ENCODE assay signal across 26 cellular contexts in genomic region chr14:25011095-25011494, GRCh38. TPM values are rescaled to one million over a fixed set of nuclear protein-coding genes. Genes with fewer than 3 reads are reported as not detected.
DNase-seq lines count a peak whose midpoint lies in the region; ATAC-seq, FAIRE-seq and TF ChIP-seq lines count a peak whose summit lies in the region.
"Had no signal": no experiment of that assay in that cellular context is flagged by ENCODE, and none has a peak within 500 bp of the region (broad histone marks: within the 10 kb centered on the region; RNA-seq: fewer than 3 reads in every experiment).

No MANE protein-coding gene starts in this region.

- peak overlapping the region; percentile 37 for H3K27ac ChIP-seq in left ventricle myocardium inferior (replicated peaks)
- no peak overlapping the region for H3K27ac ChIP-seq in GM12878 (ENCODE audit: control insufficient read depth, insufficient read depth)
- peak overlapping the region; percentile 30 to 75 (median 64) for H3K27ac ChIP-seq in thyroid gland
- no peak overlapping the region for H3K27ac ChIP-seq in uterus
- H3K27ac ChIP-seq: BLaER1 treated with 17β-estradiol and CSF1 and Interleukin-3, amounts not matched to agents 10 nM and 100 nM had no signal

- H3K4me1 Mint-ChIP-seq in activated CD8-positive, alpha-beta T cell treated with anti-CD3 and anti-CD28 coated beads for 36 hours (ENCODE audit: low read depth), result no peaks in the 10 kb centered on the region

- no peaks in the 10 kb centered on the region for H3K9me3 Mint-ChIP-seq in activated CD8-positive, alpha-beta T cell treated with anti-CD3 and anti-CD28 coated beads for 36 hours
- H3K9me3 Mint-ChIP-seq: CD4-positive, alpha-beta T cell; GM23338; HFFc6 had no signal

- intact Hi-C loops in left ventricle myocardium inferior (cut with micrococcal nuclease), result no loop called here
- intact Hi-C loops in left cardiac atrium (cut with DNase I), result no loop called here
- intact Hi-C loops in GM12878 (cut with micrococcal nuclease; ENCODE audit: unreplicated experiment), result no loop called here
- intact Hi-C loops in left colon (cut with DNase I, micrococcal nuclease), result no loop called here
- intact Hi-C loops in thyroid gland (cut with DNase I), result no loop called here
- intact Hi-C loops in activated CD8-positive, alpha-beta T cell treated with anti-CD3 and anti-CD28 coated beads for 36 hours (cut with micrococcal nuclease), result no loop called here
- intact Hi-C loops in uterus (cut with DNase I; ENCODE audit: low total_unique reads), result no loop called here

- POLR2A ChIA-PET in GM12878 (lab: Charles Lee), result interaction anchor here (1.2 to 1.3 kb wide), 2 partner anchors 11 to 30 kb away, joined by 4 read pairs; no protein-coding TSS in a partner anchor
- POLR2A ChIA-PET in activated CD8-positive, alpha-beta T cell treated with anti-CD3 and anti-CD28 coated beads for 36 hours (lab: Charles Lee), result no interaction called here

- no peak for DNase-seq in left ventricle myocardium inferior
- DNase-seq in left cardiac atrium, result no peak
- no peak for DNase-seq in GM12878 (ENCODE audit: low read depth, low spot score)
- no peak for DNase-seq in left colon
- no peak for DNase-seq in thyroid gland
- DNase-seq in activated CD8-positive, alpha-beta T cell treated with anti-CD3 and anti-CD28 coated beads for 36 hours, result no peak
- DNase-seq in uterus, result no peak
- DNase-seq: CD4-positive, alpha-beta T cell; DMS53; HFFc6; IMR-90; KG1; MM.1S; NCI-H1694 treated with DMSO at 0.1 percent for 48 hours; NCI-H2171 treated with DMSO at 0.1 percent for 48 hours; NCI-H446; NCI-H524 treated with DMSO at 0.1 percent for 48 hours; NCI-H774; Right ventricle myocardium superior; RPMI8226 had no signal

- H3K36me3 ChIP-seq in left ventricle myocardium inferior, result no peaks in the 10 kb centered on the region
- no peaks in the 10 kb centered on the region for H3K36me3 ChIP-seq in GM12878 (ENCODE audit: control insufficient read depth in 2 of 2, insufficient read depth in 2 of 2, low read length in 1 of 2)
- H3K36me3 ChIP-seq in thyroid gland, result no peaks in the 10 kb centered on the region
- no peaks in the 10 kb centered on the region for H3K36me3 ChIP-seq in uterus
- H3K36me3 ChIP-seq: BLaER1 treated with 17β-estradiol and CSF1 and Interleukin-3, amounts not matched to agents 10 nM and 100 nM; HAP-1; SJSA1 had no signal

- no peak overlapping the region for H3K4me3 Mint-ChIP-seq in activated CD8-positive, alpha-beta T cell treated with anti-CD3 and anti-CD28 coated beads for 36 hours
- H3K4me3 Mint-ChIP-seq: CD4-positive, alpha-beta T cell; GM23338 had no signal

- H3K36me3 Mint-ChIP-seq in activated CD8-positive, alpha-beta T cell treated with anti-CD3 and anti-CD28 coated beads for 36 hours (ENCODE audit: low read depth), result no peaks in the 10 kb centered on the region

- no TSS peak for BruUV-seq in GM12878 (replicated peaks; lab: Mats Ljungman, UMichigan)

- TF ChIP-seq EP300 in GM12878 (IDR thresholded peaks at IDR 0.05; ENCODE audit: borderline replicate concordance in 1 of 2, control insufficient read depth in 1 of 2, low read depth in 2 of 2, low read length in 2 of 2), result no peak

- CTCF ChIA-PET in GM12878 (lab: Yijun Ruan, JAX), result interaction anchor here (0.8 to 2.7 kb wide), 9 partner anchors 18 to 337 kb away, joined by 3 to 14 read pairs (median 3); no protein-coding TSS in a partner anchor
- CTCF ChIA-PET in activated CD8-positive, alpha-beta T cell treated with anti-CD3 and anti-CD28 coated beads for 36 hours (lab: Charles Lee), result no interaction called here

- no peak overlapping the region for H3K27ac Mint-ChIP-seq in activated CD8-positive, alpha-beta T cell treated with anti-CD3 and anti-CD28 coated beads for 36 hours
- H3K27ac Mint-ChIP-seq: CD4-positive, alpha-beta T cell; GM23338 had no signal

- in situ Hi-C loops in GM12878 (cut with MboI), result no loop called here

- no peak overlapping the region for H3K4me2 ChIP-seq in GM12878 (ENCODE audit: control insufficient read depth, insufficient read depth)
- H3K4me2 ChIP-seq: BLaER1 treated with 17β-estradiol and CSF1 and Interleukin-3, amounts not matched to agents 10 nM and 100 nM; GM23338 had no signal

- no peaks in the 10 kb centered on the region for H3K9me3 ChIP-seq in left ventricle myocardium inferior (replicated peaks)
- H3K9me3 ChIP-seq in GM12878 (replicated peaks; ENCODE audit: control insufficient read depth, insufficient read depth, low read length), result no peaks in the 10 kb centered on the region
- H3K9me3 ChIP-seq in thyroid gland, result no peaks in the 10 kb centered on the region
- H3K9me3 ChIP-seq in uterus, result no peaks in the 10 kb centered on the region
- H3K9me3 ChIP-seq: BLaER1 treated with 17β-estradiol and CSF1 and Interleukin-3, amounts not matched to agents 10 nM and 100 nM; HAP-1; SJSA1 had no signal

- SMC1A ChIA-PET in GM12878 (lab: Charles Lee; ENCODE audit: uncharacterized antibody, unreplicated experiment), result interaction anchor here (1.0 to 17.5 kb wide), 20 partner anchors 9 to 205 kb away, joined by 3 to 172 read pairs (median 4); no protein-coding TSS in a partner anchor

- no peak for FAIRE-seq in GM12878 (lab: Jason Lieb, UNC)

- WGBS in GM12878 (ENCODE audit: insufficient coverage, insufficient replicate concordance, low lambda C conversion rate, missing lambda C conversion rate), result 3% methylated on average over 1 of the region's 1 CpG
- WGBS in thyroid gland, 2 donors, result 50 to 52% methylated on average over 1 of the region's 1 CpG

- H4K20me1 ChIP-seq in GM12878 (ENCODE audit: control insufficient read depth, insufficient read depth), result no peaks in the 10 kb centered on the region
- H4K20me1 ChIP-seq: BLaER1 treated with 17β-estradiol and CSF1 and Interleukin-3, amounts not matched to agents 10 nM and 100 nM had no signal

- no peak for TF ChIP-seq CTCF in left ventricle myocardium inferior (IDR thresholded peaks at IDR 0.05; ENCODE audit: borderline replicate concordance)
- TF ChIP-seq CTCF in GM12878 (IDR thresholded peaks at IDR 0.05 in 2 of 3, conservative IDR thresholded peaks at IDR 0.05 in 1 of 3; ENCODE audit: control insufficient read depth in 2 of 3, extremely low read depth in 1 of 3, insufficient read depth in 1 of 3, low read depth in 3 of 3, low read length in 3 of 3), result no peak
- no peak for TF ChIP-seq CTCF in thyroid gland (IDR thresholded peaks at IDR 0.05)
- TF ChIP-seq CTCF in activated CD8-positive, alpha-beta T cell treated with anti-CD3 and anti-CD28 coated beads for 36 hours (IDR thresholded peaks at IDR 0.05), result no peak
- no peak for TF ChIP-seq CTCF in uterus (IDR thresholded peaks at IDR 0.05)

- H3K27me3 ChIP-seq in left ventricle myocardium inferior (ENCODE audit: low read depth) (no peaks in the 10 kb centered on the region), GM12878 (replicated peaks in 1 of 2; ENCODE audit: control insufficient read depth in 2 of 2, insufficient read depth in 2 of 2, low read length in 1 of 2) (no peaks in the 10 kb centered on the region), thyroid gland (no peaks in the 10 kb centered on the region), uterus (no peaks in the 10 kb centered on the region)
- H3K27me3 ChIP-seq: BLaER1 treated with 17β-estradiol and CSF1 and Interleukin-3, amounts not matched to agents 10 nM and 100 nM; SJSA1 had no signal

- ATAC-seq in left cardiac atrium (no peak), GM12878 (no peak), left colon (peak; percentile 33), GM21576 (IDR thresholded peaks at IDR 0.05; ENCODE audit: unreplicated experiment) (no peak)
- ATAC-seq in activated CD8-positive, alpha-beta T cell treated with anti-CD3 and anti-CD28 coated beads for 36 hours, result no peak

- H2AFZ ChIP-seq in GM12878 (ENCODE audit: control insufficient read depth, low read depth, low read length), result no peak overlapping the region
- H2AFZ ChIP-seq: GM23338 had no signal

- RAD21 ChIA-PET in GM12878 (lab: Charles Lee; ENCODE audit: unreplicated experiment), result interaction anchor here (0.8 to 7.5 kb wide), 9 partner anchors 17 to 205 kb away, joined by 3 to 67 read pairs (median 5); no protein-coding TSS in a partner anchor

- no peak for TF ChIP-seq RAD21 in GM12878 (IDR thresholded peaks at IDR 0.05; ENCODE audit: insufficient read depth, low read depth, low read length)

- H3K4me1 ChIP-seq in left ventricle myocardium inferior (peaks cover 78% of the 10 kb centered on the region), GM12878 (ENCODE audit: control insufficient read depth, insufficient read depth, low read length) (no peaks in the 10 kb centered on the region), thyroid gland (peaks cover 57 to 67% of the 10 kb centered on the region in 2 donors), uterus (no peaks in the 10 kb centered on the region)
- H3K4me1 ChIP-seq: BLaER1 treated with 17β-estradiol and CSF1 and Interleukin-3, amounts not matched to agents 10 nM and 100 nM; HAP-1 had no signal

- TF ChIP-seq POLR2A in GM12878 (IDR thresholded peaks at IDR 0.05; ENCODE audit: low read depth, low read length) (no peak), thyroid gland (IDR thresholded peaks at IDR 0.05) (no peak), uterus (IDR thresholded peaks at IDR 0.05) (no peak)

- no peaks in the 10 kb centered on the region for H3K79me2 ChIP-seq in GM12878 (ENCODE audit: control insufficient read depth, insufficient read depth, low read length)

- H3K27me3 Mint-ChIP-seq in activated CD8-positive, alpha-beta T cell treated with anti-CD3 and anti-CD28 coated beads for 36 hours, result peaks cover 10% of the 10 kb centered on the region

- H3K9ac ChIP-seq in GM12878 (ENCODE audit: control insufficient read depth, insufficient read depth, low read length), result no peak overlapping the region
- H3K9ac ChIP-seq: BLaER1 treated with 17β-estradiol and CSF1 and Interleukin-3, amounts not matched to agents 10 nM and 100 nM had no signal

- no peak overlapping the region for H3K4me3 ChIP-seq in left ventricle myocardium inferior
- H3K4me3 ChIP-seq in GM12878, result no peak overlapping the region
- no peak overlapping the region for H3K4me3 ChIP-seq in thyroid gland (replicated peaks in 1 of 3)
- H3K4me3 ChIP-seq in uterus, result no peak overlapping the region
- H3K4me3 ChIP-seq: BLaER1 treated with 17β-estradiol and CSF1 and Interleukin-3, amounts not matched to agents 10 nM and 100 nM; GM23338; HAP-1; SJSA1 had no signal

RNA-seq across cellular contexts. Expression of gene STXBP6, which starts 38.9 kb away (rescaled TPM):
- total RNA-seq in left ventricle myocardium inferior (21.7 TPM), left cardiac atrium (10 to 100 TPM; 11.0 to 23.9 TPM), GM12878 (2014; rRNA removed) (1.9 and 2.0 TPM in 2 replicates), GM12878 (2014; rRNA removed; fragmentation: Illumina TruSeq; extraction: Trizol) (1.6 and 1.8 TPM in 2 replicates), GM12878 (2021) (1.5 and 1.7 TPM in 2 replicates), left colon (10 to 100 TPM; 19.9 to 28.3 TPM), thyroid gland (100 to 1,000 TPM in 1 of 4 donors, 10 to 100 TPM in 3; 44.1 to 120 (median 67.4) TPM), uterus (10 to 100 TPM; 11.9 to 30.5 (median 14.6) TPM)
- 12.3 and 12.7 TPM in 2 replicates for total RNA-seq in GM12878 (2013; cell fraction: nucleolus; rRNA removed)
- polyA plus RNA-seq in GM12878 (2011; ENCODE audit: low read depth), result 1.5 TPM
- polyA plus RNA-seq in GM12878 (2011; rRNA removed) (47.3 and 58.0 TPM in 2 replicates), GM12878 (2014; fragmentation: Illumina TruSeq; extraction: Trizol) (0.71 and 2.0 TPM in 2 replicates), GM12878 (2014; fragmentation: Nextera tagmentation; extraction: Ambion mirVana) (1 to 10 TPM; 1.2 to 1.8 TPM), GM12878 (2014; rRNA removed) (1.8 TPM in 2 replicates), GM12878 (2016; fragmentation: Nextera tagmentation; extraction: Ambion mirVana) (1 to 10 TPM; 1.9 to 2.8 TPM)
- polyA plus RNA-seq in GM12878 (2011; cell fraction: cytosol; rRNA removed), result 22.5 and 28.7 TPM in 2 replicates
- 18.2 and 19.0 TPM in 2 replicates for polyA plus RNA-seq in GM12878 (2011; cell fraction: nucleus; rRNA removed)
- polyA plus RNA-seq in GM12878 (2012), result 2.4 and 4.4 TPM in 2 replicates
- polyA minus RNA-seq in GM12878 (2011; rRNA and poly(A)+ RNA removed), result 21.7 and 26.0 TPM in 2 replicates
- polyA minus RNA-seq in GM12878 (2011; cell fraction: cytosol; rRNA and poly(A)+ RNA removed), result 5.1 and 6.0 TPM in 2 replicates
- polyA minus RNA-seq in GM12878 (2011; cell fraction: nucleus; rRNA and poly(A)+ RNA removed), result 17.7 and 24.8 TPM in 2 replicates
- not detected for total RNA-seq in activated CD8-positive, alpha-beta T cell treated with anti-CD3 and anti-CD28 coated beads for 36 hours
- total RNA-seq: CD4-positive, alpha-beta T cell; G401 had no signal

Comparison
In these comparisons a context has a peak if more than half of its experiments do, and no peak if none do; other contexts are left out.
1. H3K27ac ChIP-seq: peak in left ventricle myocardium inferior (single experiment) and thyroid gland (3 of 3); none in GM12878 (single experiment) and uterus (0 of 2).